In the genomic region with DNA sequence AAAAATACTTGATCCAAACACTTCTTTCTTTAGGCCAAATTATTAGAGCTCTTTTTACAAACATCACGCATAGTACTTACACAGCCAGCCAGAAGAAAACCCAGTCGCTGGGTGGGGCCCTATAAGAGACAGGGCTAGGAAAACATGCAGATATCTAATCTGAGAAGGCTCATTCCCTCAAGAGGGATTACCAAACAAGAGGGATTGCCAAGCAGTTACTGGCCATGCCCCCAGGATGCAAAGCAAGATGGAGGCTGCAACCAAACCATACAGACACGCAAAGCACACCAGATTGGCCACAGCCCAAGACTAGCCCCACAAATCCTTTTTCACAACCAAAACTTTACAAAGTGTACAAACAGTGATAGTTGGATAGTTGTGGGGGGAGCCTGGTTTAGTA, we compare ENCODE assay signal across 1 cellular context.
TF ChIP-seq lines count a peak whose summit lies in the region.

No MANE protein-coding gene starts in this region.

TF ChIP-seq in HEK293, 187 proteins besides CTCF, POLR2A, EP300 and RAD21 (continued from another document):
- TF ChIP-seq ZNF280C (tag by site-specific recombination; IDR thresholded peaks at IDR 0.05), result no peak
- TF ChIP-seq TRIM28 (IDR thresholded peaks at IDR 0.05; ENCODE audit: borderline replicate concordance, low read length), result no peak
